1 cellular context compared by ENCODE assay signal in the genomic region with DNA sequence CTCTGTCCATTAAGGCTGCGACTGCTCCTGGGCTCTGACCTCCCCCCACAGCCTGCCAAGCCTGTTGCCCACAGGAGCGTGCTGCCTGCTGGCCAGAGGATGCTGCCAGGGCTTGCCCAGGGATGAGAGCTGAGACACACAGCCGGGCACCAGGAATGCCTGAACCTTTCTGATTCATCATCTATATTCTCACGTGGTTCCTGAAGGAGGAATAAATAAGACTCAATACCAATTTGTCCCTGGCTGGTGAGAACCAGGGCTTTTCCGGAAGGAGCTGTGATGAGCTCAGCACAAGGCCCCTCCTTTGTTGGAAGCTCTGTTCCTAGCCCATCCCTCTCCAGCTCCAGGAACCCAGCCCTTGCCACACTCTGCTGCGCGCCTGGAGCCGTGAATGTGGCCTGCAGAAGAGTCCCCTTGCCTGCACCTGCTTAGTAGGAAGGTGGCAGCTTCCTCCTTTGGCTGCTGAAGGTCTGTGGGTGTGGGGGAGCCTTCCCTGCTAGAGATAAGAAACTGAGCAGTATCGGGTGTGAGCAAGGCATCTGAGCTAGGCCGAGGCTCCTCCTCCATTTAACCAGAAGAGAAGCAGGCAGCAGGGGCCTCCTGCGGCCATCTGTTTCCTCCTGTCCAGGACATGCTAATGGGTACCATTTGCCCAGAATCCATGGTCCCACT.
TF ChIP-seq lines count a peak whose summit lies in the region.

No MANE protein-coding gene starts in this region.

TF ChIP-seq in WTC11, 78 proteins besides CTCF, POLR2A, EP300 and RAD21 (continued from another document):
- TF ChIP-seq ZNF425 (CRISPR knock-in tag; conservative IDR thresholded peaks at IDR 0.05) (no peak), FOXK1 (CRISPR knock-in tag; IDR thresholded peaks at IDR 0.05) (no peak), SMAD4 (CRISPR knock-in tag; IDR thresholded peaks at IDR 0.05) (no peak)
TF ChIP-seq in WTC11: peak in this region for 0.
